Comparison of ENCODE assay signal across 37 cellular contexts in the genomic region with DNA sequence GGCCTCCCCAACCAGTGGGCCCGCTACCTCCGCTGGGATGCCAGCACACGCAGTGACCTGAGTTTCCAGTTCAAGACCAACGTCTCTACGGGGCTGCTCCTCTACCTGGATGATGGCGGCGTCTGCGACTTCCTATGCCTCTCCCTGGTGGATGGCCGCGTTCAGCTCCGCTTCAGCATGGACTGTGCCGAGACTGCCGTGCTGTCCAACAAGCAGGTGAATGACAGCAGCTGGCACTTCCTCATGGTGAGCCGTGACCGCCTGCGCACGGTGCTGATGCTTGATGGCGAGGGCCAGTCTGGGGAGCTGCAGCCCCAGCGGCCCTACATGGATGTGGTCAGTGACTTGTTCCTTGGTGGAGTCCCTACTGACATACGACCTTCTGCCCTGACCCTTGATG.
"Had no signal": no experiment of that assay in that cellular context is flagged by ENCODE, and none has a peak within 500 bp of the region (broad histone marks: within the 10 kb centered on the region; RNA-seq: fewer than 3 reads in every experiment).

No MANE protein-coding gene starts in this region.

- H3K27me3 Mint-ChIP-seq: activated naive CD4-positive, alpha-beta T cell treated with anti-CD3 and anti-CD28 coated beads, Interleukin-2, amount 10 ng/mL, durations not matched to agents 7 days and 5 days; activated naive CD4-positive, alpha-beta T cell treated with anti-CD3 and anti-CD28 coated beads, Interleukin-2, amount 50 U/mL, for 24 hours; activated naive CD8-positive, alpha-beta T cell; activated naive CD8-positive, alpha-beta T cell treated with anti-CD3 and anti-CD28 coated beads for 36 hours; activated naive CD8-positive, alpha-beta T cell treated with anti-CD3 and anti-CD28 coated beads, Interleukin-2, amount 10 ng/mL, durations not matched to agents 7 days and 5 days; activated T-cell treated with anti-CD3 and anti-CD28 coated beads, Interleukin-2, amount 50 U/mL, for 24 hours; brain; central memory CD8-positive, alpha-beta T cell had no signal

- H3K36me3 ChIP-seq: adrenal gland, ascending aorta, brain microvascular endothelial cell, breast epithelium, cardiac muscle cell had no signal

- H3K36me3 Mint-ChIP-seq: activated naive CD4-positive, alpha-beta T cell treated with anti-CD3 and anti-CD28 coated beads, Interleukin-2, amount 10 ng/mL, durations not matched to agents 7 days and 5 days; activated naive CD4-positive, alpha-beta T cell treated with anti-CD3 and anti-CD28 coated beads, Interleukin-2, amount 50 U/mL, for 24 hours; activated naive CD4-positive, alpha-beta T cell treated with anti-CD3 and anti-CD28 coated beads, Interleukin-2, amount 50 U/mL, for 72 hours; activated naive CD8-positive, alpha-beta T cell; activated naive CD8-positive, alpha-beta T cell treated with anti-CD3 and anti-CD28 coated beads for 36 hours; activated naive CD8-positive, alpha-beta T cell treated with anti-CD3 and anti-CD28 coated beads, Interleukin-2, amount 10 ng/mL, durations not matched to agents 7 days and 5 days had no signal

- FAIRE-seq: astrocyte, bronchial epithelial cell had no signal

- H3K9me3 Mint-ChIP-seq: activated naive CD4-positive, alpha-beta T cell treated with anti-CD3 and anti-CD28 coated beads for 36 hours; activated naive CD4-positive, alpha-beta T cell treated with anti-CD3 and anti-CD28 coated beads, Interleukin-2, amount 10 ng/mL, durations not matched to agents 7 days and 5 days; activated naive CD4-positive, alpha-beta T cell treated with anti-CD3 and anti-CD28 coated beads, Interleukin-2, amount 50 U/mL, for 24 hours; activated naive CD4-positive, alpha-beta T cell treated with anti-CD3 and anti-CD28 coated beads, Interleukin-2, amount 50 U/mL, for 72 hours; activated naive CD8-positive, alpha-beta T cell treated with anti-CD3 and anti-CD28 coated beads for 36 hours; activated naive CD8-positive, alpha-beta T cell treated with anti-CD3 and anti-CD28 coated beads, Interleukin-2, amount 10 ng/mL, durations not matched to agents 7 days and 5 days; activated naive CD8-positive, alpha-beta T cell treated with anti-CD3 and anti-CD28 coated beads, Interleukin-2, amount 50 U/mL, for 24 hours; activated T-cell treated with anti-CD3 and anti-CD28 coated beads, Interleukin-2, amount 50 U/mL, for 24 hours; activated T-cell treated with anti-CD3 and anti-CD28 coated beads, Interleukin-2, amount 50 U/mL, for 72 hours; activated T-helper 1 cell treated with anti-CD3 and anti-CD28 coated beads, Interleukin-12 subunit alpha, Interleukin-12 subunit beta, Interleukin-2, Interleukin-4 antibody, amounts not matched to agents 30 ng/mL and 10 ng/mL and 1 ng/mL, durations not matched to agents 14 hours and 24 hours and 36 hours; activated T-helper 2 cell treated with anti-CD3 and anti-CD28 coated beads, Interferon-gamma antibody, Interleukin-2, Interleukin-4, amounts not matched to agents 10 μg/mL and 5 μg/mL and 100 μg/mL, durations not matched to agents 14 hours and 24 hours and 36 hours; brain; central memory CD8-positive, alpha-beta T cell had no signal

- H3K4me3 ChIP-seq: adrenal gland, ascending aorta, body of pancreas, breast epithelium, cardiac muscle cell had no signal

- H3K9me3 ChIP-seq: adrenal gland, ascending aorta, body of pancreas, breast epithelium had no signal

- H3K4me1 ChIP-seq: adrenal gland, ascending aorta, body of pancreas, breast epithelium had no signal

- H3K4me3 Mint-ChIP-seq: activated naive CD4-positive, alpha-beta T cell treated with anti-CD3 and anti-CD28 coated beads for 36 hours; activated naive CD4-positive, alpha-beta T cell treated with anti-CD3 and anti-CD28 coated beads, Interleukin-2, amount 10 ng/mL, durations not matched to agents 7 days and 5 days; activated naive CD4-positive, alpha-beta T cell treated with anti-CD3 and anti-CD28 coated beads, Interleukin-2, amount 50 U/mL, for 24 hours; activated naive CD8-positive, alpha-beta T cell; activated naive CD8-positive, alpha-beta T cell treated with anti-CD3 and anti-CD28 coated beads for 36 hours; activated naive CD8-positive, alpha-beta T cell treated with anti-CD3 and anti-CD28 coated beads, Interleukin-2, amount 10 ng/mL, durations not matched to agents 7 days and 5 days; activated naive CD8-positive, alpha-beta T cell treated with anti-CD3 and anti-CD28 coated beads, Interleukin-2, amount 50 U/mL, for 24 hours; activated T-cell treated with anti-CD3 and anti-CD28 coated beads, Interleukin-2, amount 50 U/mL, for 24 hours; activated T-cell treated with anti-CD3 and anti-CD28 coated beads, Interleukin-2, amount 50 U/mL, for 72 hours; activated T-helper 1 cell treated with anti-CD3 and anti-CD28 coated beads, Interleukin-12 subunit alpha, Interleukin-12 subunit beta, Interleukin-2, Interleukin-4 antibody, amounts not matched to agents 30 ng/mL and 10 ng/mL and 1 ng/mL, durations not matched to agents 14 hours and 24 hours and 36 hours; activated T-helper 17 cell treated with anti-CD3 and anti-CD28 coated beads, Interleukin-2, amount 50 U/mL, for 72 hours; brain; central memory CD8-positive, alpha-beta T cell had no signal

- DNase-seq: activated effector memory CD4-positive, alpha-beta T cell treated with anti-CD3 and anti-CD28 coated beads, Interleukin-2, amount 50 U/mL, for 16 hours; activated effector memory CD4-positive, alpha-beta T cell treated with Interleukin-2 at 50 U/mL for 16 hours; activated gamma-delta T cell; activated gamma-delta T cell treated with Interleukin-2 at 50 U/mL for 16 hours; activated naive CD4-positive, alpha-beta T cell; activated naive CD4-positive, alpha-beta T cell treated with anti-CD3 and anti-CD28 coated beads for 36 hours; activated naive CD4-positive, alpha-beta T cell treated with anti-CD3 and anti-CD28 coated beads, Interleukin-2, amount 10 ng/mL, durations not matched to agents 7 days and 5 days; activated naive CD4-positive, alpha-beta T cell treated with anti-CD3 and anti-CD28 coated beads, Interleukin-2, amount 50 U/mL, for 16 hours; activated naive CD4-positive, alpha-beta T cell treated with Interleukin-2 at 50 U/mL for 16 hours; activated naive CD8-positive, alpha-beta T cell treated with anti-CD3 and anti-CD28 coated beads for 36 hours; activated naive CD8-positive, alpha-beta T cell treated with anti-CD3 and anti-CD28 coated beads, Interleukin-2, amount 10 ng/mL, durations not matched to agents 7 days and 5 days; activated naive CD8-positive, alpha-beta T cell treated with anti-CD3 and anti-CD28 coated beads, Interleukin-2, amount 50 U/mL, for 24 hours; activated T-cell treated with anti-CD3 and anti-CD28 coated beads, Interleukin-2, amount 50 U/mL, for 1 hour; activated T-cell treated with anti-CD3 and anti-CD28 coated beads, Interleukin-2, amount 50 U/mL, for 24 hours; activated T-cell treated with anti-CD3 and anti-CD28 coated beads, Interleukin-2, amount 50 U/mL, for 72 hours; adrenal gland; amniotic stem cell; amygdala; anterior cingulate cortex; aorta; body of pancreas; brain microvascular endothelial cell; central memory CD4-positive, alpha-beta T cell; cerebellar nuclear complex had no signal

- H3K27ac ChIP-seq: adrenal gland, ascending aorta, body of pancreas, brain microvascular endothelial cell, breast epithelium, cardiac muscle cell had no signal

- H3K4me1 Mint-ChIP-seq: activated naive CD4-positive, alpha-beta T cell treated with anti-CD3 and anti-CD28 coated beads, Interleukin-2, amount 10 ng/mL, durations not matched to agents 7 days and 5 days; activated naive CD4-positive, alpha-beta T cell treated with anti-CD3 and anti-CD28 coated beads, Interleukin-2, amount 50 U/mL, for 24 hours; activated naive CD8-positive, alpha-beta T cell treated with anti-CD3 and anti-CD28 coated beads for 36 hours; activated naive CD8-positive, alpha-beta T cell treated with anti-CD3 and anti-CD28 coated beads, Interleukin-2, amount 10 ng/mL, durations not matched to agents 7 days and 5 days; activated naive CD8-positive, alpha-beta T cell treated with anti-CD3 and anti-CD28 coated beads, Interleukin-2, amount 50 U/mL, for 24 hours; activated T-helper 17 cell treated with anti-CD3 and anti-CD28 coated beads, Interleukin-2, amount 50 U/mL, for 72 hours; central memory CD8-positive, alpha-beta T cell had no signal

- H3K27me3 ChIP-seq: adrenal gland, ascending aorta, body of pancreas, brain microvascular endothelial cell, breast epithelium had no signal

- ATAC-seq: activated naive CD4-positive, alpha-beta T cell treated with anti-CD3 and anti-CD28 coated beads, Interleukin-2, amount 50 U/mL, for 72 hours; activated naive CD8-positive, alpha-beta T cell treated with anti-CD3 and anti-CD28 coated beads, Interleukin-2, amount 50 U/mL, for 24 hours; activated T-cell treated with anti-CD3 and anti-CD28 coated beads, Interleukin-2, amount 50 U/mL, for 72 hours; activated T-helper 17 cell treated with anti-CD3 and anti-CD28 coated beads, Interleukin-2, amount 50 U/mL, for 72 hours; body of pancreas had no signal
